In the genomic region with DNA sequence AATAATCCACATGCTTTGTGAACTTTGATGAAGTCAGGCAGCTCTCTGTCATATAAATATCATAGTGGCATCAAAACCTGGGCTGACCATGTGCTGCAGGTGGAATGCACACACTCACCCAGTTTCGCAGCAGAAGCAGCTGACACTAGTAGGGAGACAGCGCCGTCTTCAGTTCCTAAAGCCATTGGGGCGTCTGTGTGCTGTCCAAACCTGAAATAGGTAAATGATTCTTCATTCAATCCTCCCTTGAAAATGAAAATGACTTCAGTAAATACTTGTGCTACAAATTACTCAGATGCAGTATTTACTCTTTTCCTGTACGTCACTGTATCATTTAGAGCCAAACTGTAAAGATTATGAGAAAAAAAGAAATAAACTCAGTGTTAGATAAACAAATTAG, we compare ENCODE assay signal across 15 cellular contexts.
DNase-seq lines count a peak whose midpoint lies in the region; ATAC-seq, FAIRE-seq and TF ChIP-seq lines count a peak whose summit lies in the region.
"Had no signal": no experiment of that assay in that cellular context is flagged by ENCODE, and none has a peak within 500 bp of the region (broad histone marks: within the 10 kb centered on the region; RNA-seq: fewer than 3 reads in every experiment).

No MANE protein-coding gene starts in this region.

- no peak for FAIRE-seq in frontal cortex (lab: Jason Lieb, UNC)

- intact Hi-C loops in psoas muscle (cut with DNase I): loop anchor here (5.0 kb wide), 4 partner anchors 126 to 406 kb away; a partner anchor contains a TSS

- ATAC-seq in SK-N-SH treated with all-trans-retinoic acid at 6 μM for 48 hours (peak; percentile 53; the same call in 2 of the 3 replicates), psoas muscle (peak; percentile 96 to 99 (median 98)), HG03108 (IDR thresholded peaks at IDR 0.05; ENCODE audit: unreplicated experiment) (no peak)

- DNase-seq in NCI-H526 (lab: John Stamatoyannopoulos, UW): peak; percentile 23 to 58
- DNase-seq in NCI-H526 treated with DMSO at 0.1 percent for 48 hours (lab: John Stamatoyannopoulos, UW): no peak
- DNase-seq in NCI-H2107 (lab: John Stamatoyannopoulos, UW): peak; percentile 51
- peak; percentile 38 to 81 for DNase-seq in psoas muscle
- DNase-seq in frontal cortex (ENCODE audit: low spot score in 2 of 2): no peak
- DNase-seq in effector CD4-positive, alpha-beta T cell: no peak
- DNase-seq: activated CD8-positive, alpha-beta memory T cell treated with anti-CD3 and anti-CD28 coated beads, Interleukin-2, amount 50 U/mL, for 4 hours; activated naive CD8-positive, alpha-beta T cell treated with anti-CD3 and anti-CD28 coated beads for 36 hours; Calu3; cerebellar nuclear complex; midbrain; NCI-H510A; transverse colon had no signal

- H3K27me3 ChIP-seq in psoas muscle (ENCODE audit: insufficient read depth in 3 of 3, low read length in 2 of 3): no peaks in the 10 kb centered on the region
- H3K27me3 ChIP-seq: transverse colon had no signal

- peak; percentile 50 for TF ChIP-seq CTCF in psoas muscle (IDR thresholded peaks at IDR 0.05)

- WGBS in psoas muscle, 3 donors: 17 to 35% (median 22%) methylated on average over 5 of the region's 5 CpGs

- H3K9me3 ChIP-seq in psoas muscle: no peaks in the 10 kb centered on the region
- H3K9me3 ChIP-seq: transverse colon had no signal

- no peak overlapping the region for H3K4me3 ChIP-seq in psoas muscle
- H3K4me3 ChIP-seq: transverse colon had no signal

- no peaks in the 10 kb centered on the region for H3K36me3 ChIP-seq in psoas muscle (ENCODE audit: insufficient read depth in 1 of 2, low read depth in 1 of 2)
- H3K36me3 ChIP-seq: transverse colon had no signal

- peak overlapping the region; percentile 86 for H3K27ac ChIP-seq in psoas muscle
- H3K27ac ChIP-seq: transverse colon had no signal

- H3K4me1 ChIP-seq in psoas muscle: peaks cover 54% of the 10 kb centered on the region
- H3K4me1 ChIP-seq: transverse colon had no signal

TF ChIP-seq in SK-N-SH treated with all-trans-retinoic acid at 6 μM for 48 hours, 23 proteins besides CTCF, POLR2A, EP300 and RAD21:
- TF ChIP-seq BACH2 (CRISPR knock-in tag; IDR thresholded peaks at IDR 0.05; ENCODE audit: borderline replicate concordance) (no peak), OSR1 (CRISPR knock-in tag; IDR thresholded peaks at IDR 0.05) (no peak), ZNF565 (CRISPR knock-in tag; conservative IDR thresholded peaks at IDR 0.05; ENCODE audit: low read depth) (no peak), ZFP3 (CRISPR knock-in tag; IDR thresholded peaks at IDR 0.05) (no peak), ZNF70 (CRISPR knock-in tag; IDR thresholded peaks at IDR 0.05) (no peak), TCF4 (CRISPR knock-in tag; IDR thresholded peaks at IDR 0.05; ENCODE audit: borderline replicate concordance) (no peak), CSDC2 (CRISPR knock-in tag; IDR thresholded peaks at IDR 0.05) (no peak), TOX (CRISPR knock-in tag; IDR thresholded peaks at IDR 0.05; ENCODE audit: borderline replicate concordance) (no peak)
- TF ChIP-seq, protein P1, sequence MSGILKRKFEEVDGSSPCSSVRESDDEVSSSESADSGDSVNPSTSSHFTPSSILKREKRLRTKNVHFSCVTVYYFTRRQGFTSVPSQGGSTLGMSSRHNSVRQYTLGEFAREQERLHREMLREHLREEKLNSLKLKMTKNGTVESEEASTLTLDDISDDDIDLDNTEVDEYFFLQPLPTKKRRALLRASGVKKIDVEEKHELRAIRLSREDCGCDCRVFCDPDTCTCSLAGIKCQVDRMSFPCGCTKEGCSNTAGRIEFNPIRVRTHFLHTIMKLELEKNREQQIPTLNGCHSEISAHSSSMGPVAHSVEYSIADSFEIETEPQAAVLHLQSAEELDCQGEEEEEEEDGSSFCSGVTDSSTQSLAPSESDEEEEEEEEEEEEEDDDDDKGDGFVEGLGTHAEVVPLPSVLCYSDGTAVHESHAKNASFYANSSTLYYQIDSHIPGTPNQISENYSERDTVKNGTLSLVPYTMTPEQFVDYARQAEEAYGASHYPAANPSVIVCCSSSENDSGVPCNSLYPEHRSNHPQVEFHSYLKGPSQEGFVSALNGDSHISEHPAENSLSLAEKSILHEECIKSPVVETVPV (CRISPR knock-in tag; IDR thresholded peaks at IDR 0.05): no peak
- TF ChIP-seq, protein P2, sequence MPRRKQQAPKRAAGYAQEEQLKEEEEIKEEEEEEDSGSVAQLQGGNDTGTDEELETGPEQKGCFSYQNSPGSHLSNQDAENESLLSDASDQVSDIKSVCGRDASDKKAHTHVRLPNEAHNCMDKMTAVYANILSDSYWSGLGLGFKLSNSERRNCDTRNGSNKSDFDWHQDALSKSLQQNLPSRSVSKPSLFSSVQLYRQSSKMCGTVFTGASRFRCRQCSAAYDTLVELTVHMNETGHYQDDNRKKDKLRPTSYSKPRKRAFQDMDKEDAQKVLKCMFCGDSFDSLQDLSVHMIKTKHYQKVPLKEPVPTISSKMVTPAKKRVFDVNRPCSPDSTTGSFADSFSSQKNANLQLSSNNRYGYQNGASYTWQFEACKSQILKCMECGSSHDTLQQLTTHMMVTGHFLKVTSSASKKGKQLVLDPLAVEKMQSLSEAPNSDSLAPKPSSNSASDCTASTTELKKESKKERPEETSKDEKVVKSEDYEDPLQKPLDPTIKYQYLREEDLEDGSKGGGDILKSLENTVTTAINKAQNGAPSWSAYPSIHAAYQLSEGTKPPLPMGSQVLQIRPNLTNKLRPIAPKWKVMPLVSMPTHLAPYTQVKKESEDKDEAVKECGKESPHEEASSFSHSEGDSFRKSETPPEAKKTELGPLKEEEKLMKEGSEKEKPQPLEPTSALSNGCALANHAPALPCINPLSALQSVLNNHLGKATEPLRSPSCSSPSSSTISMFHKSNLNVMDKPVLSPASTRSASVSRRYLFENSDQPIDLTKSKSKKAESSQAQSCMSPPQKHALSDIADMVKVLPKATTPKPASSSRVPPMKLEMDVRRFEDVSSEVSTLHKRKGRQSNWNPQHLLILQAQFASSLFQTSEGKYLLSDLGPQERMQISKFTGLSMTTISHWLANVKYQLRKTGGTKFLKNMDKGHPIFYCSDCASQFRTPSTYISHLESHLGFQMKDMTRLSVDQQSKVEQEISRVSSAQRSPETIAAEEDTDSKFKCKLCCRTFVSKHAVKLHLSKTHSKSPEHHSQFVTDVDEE (CRISPR knock-in tag; IDR thresholded peaks at IDR 0.05): no peak

Comparison
In these comparisons a context has a peak if more than half of its experiments do, and no peak if none do; other contexts are left out.
1. DNase-seq: peak in NCI-H526 (2 of 2), NCI-H2107 (single experiment) and psoas muscle (2 of 2); none in NCI-H526 treated with DMSO at 0.1 percent for 48 hours (single experiment), frontal cortex (0 of 2) and effector CD4-positive, alpha-beta T cell (single experiment).